Comparison of ENCODE assay signal across 12 cellular contexts in genomic region chr20:22905667-22906066, GRCh38.
DNase-seq lines count a peak whose midpoint lies in the region; ATAC-seq and TF ChIP-seq lines count a peak whose summit lies in the region.
"Had no signal": no experiment of that assay in that cellular context is flagged by ENCODE, and none has a peak within 500 bp of the region (broad histone marks: within the 10 kb centered on the region; RNA-seq: fewer than 3 reads in every experiment).

No MANE protein-coding gene starts in this region.

- peak; percentile 88 for ATAC-seq in GM19463 (IDR thresholded peaks at IDR 0.05; ENCODE audit: unreplicated experiment)
- ATAC-seq in esophagus mucosa = no peak

- no peaks in the 10 kb centered on the region for H3K36me3 ChIP-seq in BLaER1 treated with 17β-estradiol and CSF1 and Interleukin-3, amounts not matched to agents 10 nM and 100 nM
- H3K36me3 ChIP-seq: vagina had no signal

- peaks cover 13 to 22% (median 19%) of the 10 kb centered on the region in 11 experiments; a peak in 21 of 22 replicates for H3K9me3 ChIP-seq in BLaER1 treated with 17β-estradiol and CSF1 and Interleukin-3, amounts not matched to agents 10 nM and 100 nM (replicated peaks in 1 of 11)

- DNase-seq in astrocyte of the cerebellum (ENCODE audit: low read depth) = peak; percentile 11
- DNase-seq in myocyte (ENCODE audit: low read depth) = peak; percentile 57
- DNase-seq in NCI-H2171 treated with DMSO at 0.1 percent for 48 hours (lab: John Stamatoyannopoulos, UW) = no peak
- DNase-seq in AG08396 (ENCODE audit: low spot score) = no peak
- DNase-seq in kidney glomerular epithelial cell (lab: John Stamatoyannopoulos, UW) = no peak
- DNase-seq: CD4-positive, alpha-beta memory T cell; NCI-H1417 treated with DMSO at 0.1 percent for 48 hours had no signal

- in situ Hi-C loops in astrocyte of the cerebellum (cut with HindIII; ENCODE audit: low sequenced_read_pairs) = no loop called here

- H4K20me1 ChIP-seq in BLaER1 treated with 17β-estradiol and CSF1 and Interleukin-3, amounts not matched to agents 10 nM and 100 nM = no peaks in the 10 kb centered on the region; a peak in 1 of 22 replicates

- peaks cover 0 to 19% (median 16%) of the 10 kb centered on the region in 10 experiments; a peak in 16 of 20 replicates for H3K4me1 ChIP-seq in BLaER1 treated with 17β-estradiol and CSF1 and Interleukin-3, amounts not matched to agents 10 nM and 100 nM
- H3K4me1 ChIP-seq: vagina had no signal

- peak overlapping the region in 9 of 11 experiments; percentile 12 to 70 (median 64); a peak in 16 of 22 replicates for H3K4me2 ChIP-seq in BLaER1 treated with 17β-estradiol and CSF1 and Interleukin-3, amounts not matched to agents 10 nM and 100 nM

- H3K4me3 ChIP-seq in BLaER1 treated with 17β-estradiol and CSF1 and Interleukin-3, amounts not matched to agents 10 nM and 100 nM = no peak overlapping the region
- H3K4me3 ChIP-seq in astrocyte of the cerebellum (ENCODE audit: low read depth, low read length) = no peak overlapping the region
- H3K4me3 ChIP-seq: vagina had no signal

- no peak overlapping the region for H3K27ac ChIP-seq in BLaER1 treated with 17β-estradiol and CSF1 and Interleukin-3, amounts not matched to agents 10 nM and 100 nM
- H3K27ac ChIP-seq: epithelial cell of prostate, vagina had no signal

- no peak for TF ChIP-seq CTCF in astrocyte of the cerebellum (IDR thresholded peaks at IDR 0.05; ENCODE audit: low read depth, low read length, missing control alignments)

- no peak overlapping the region for H3K9ac ChIP-seq in BLaER1 treated with 17β-estradiol and CSF1 and Interleukin-3, amounts not matched to agents 10 nM and 100 nM

- peaks cover 0 to 86% (median 0%) of the 10 kb centered on the region in 11 experiments; a peak in 6 of 22 replicates for H3K27me3 ChIP-seq in BLaER1 treated with 17β-estradiol and CSF1 and Interleukin-3, amounts not matched to agents 10 nM and 100 nM
- H3K27me3 ChIP-seq: vagina had no signal

Comparison
In these comparisons a context has a peak if more than half of its experiments do, and no peak if none do; other contexts are left out.
1. DNase-seq: peak in astrocyte of the cerebellum (single experiment) and myocyte (single experiment); none in NCI-H2171 treated with DMSO at 0.1 percent for 48 hours (single experiment), AG08396 (single experiment) and kidney glomerular epithelial cell (single experiment).